In genomic region chr12:102824218-102824835, GRCh38 we compare ENCODE assay signal across 12 cellular contexts.
A peak's percentile ranks its signal among the peaks of the same experiment; 100 is the strongest.
DNase-seq lines count a peak whose midpoint lies in the region; ATAC-seq, FAIRE-seq and TF ChIP-seq lines count a peak whose summit lies in the region.
"Had no signal": no experiment of that assay in that cellular context is flagged by ENCODE, and none has a peak within 500 bp of the region (broad histone marks: within the 10 kb centered on the region; RNA-seq: fewer than 3 reads in every experiment).

No MANE protein-coding gene starts in this region.

- TF ChIP-seq CTCF in GM12878 (IDR thresholded peaks at IDR 0.05 in 2 of 3, conservative IDR thresholded peaks at IDR 0.05 in 1 of 3; ENCODE audit: control insufficient read depth in 2 of 3, extremely low read depth in 1 of 3, insufficient read depth in 1 of 3, low read depth in 3 of 3, low read length in 3 of 3) (no peak), testis (IDR thresholded peaks at IDR 0.05) (no peak)

- no peak for TF ChIP-seq EP300 in GM12878 (IDR thresholded peaks at IDR 0.05; ENCODE audit: borderline replicate concordance in 1 of 2, control insufficient read depth in 1 of 2, low read depth in 2 of 2, low read length in 2 of 2)

- H3K36me3 Mint-ChIP-seq in activated CD4-positive, alpha-beta memory T cell treated with anti-CD3 and anti-CD28 coated beads for 36 hours = no peaks in the 10 kb centered on the region
- no peaks in the 10 kb centered on the region for H3K36me3 Mint-ChIP-seq in activated CD4-positive, alpha-beta memory T cell treated with anti-CD3 and anti-CD28 coated beads, Interleukin-2, amount 10 ng/mL, durations not matched to agents 7 days and 5 days (ENCODE audit: low read depth)
- H3K36me3 Mint-ChIP-seq: naive B cell had no signal

- BruUV-seq in GM12878 (replicated peaks; lab: Mats Ljungman, UMichigan) = no TSS peak

- no peak overlapping the region for H3K9ac ChIP-seq in GM12878 (ENCODE audit: control insufficient read depth, insufficient read depth, low read length)
- H3K9ac ChIP-seq: KMS-11 had no signal

- ATAC-seq in GM12878 (0 out of 3 replicates have a peak, but pooled peaks have one; percentile 34), HG02571 (IDR thresholded peaks at IDR 0.05; ENCODE audit: unreplicated experiment) (no peak)

- SMC1A ChIA-PET in GM12878 (lab: Charles Lee; ENCODE audit: uncharacterized antibody, unreplicated experiment) = no interaction called here

- H3K9me3 ChIP-seq in GM12878 (replicated peaks; ENCODE audit: control insufficient read depth, insufficient read depth, low read length) (no peaks in the 10 kb centered on the region; the same call in 2 of the 3 replicates), testis (no peaks in the 10 kb centered on the region)
- H3K9me3 ChIP-seq: breast epithelium had no signal

- in situ Hi-C loops in GM12878 (cut with MboI) = no loop called here

- FAIRE-seq in GM12878 (lab: Jason Lieb, UNC) = no peak

- H3K4me3 ChIP-seq in GM12878 = no peak overlapping the region
- H3K4me3 ChIP-seq in testis = peak overlapping the region in 1 of 2 donors; percentile 18

- no peaks in the 10 kb centered on the region for H3K79me2 ChIP-seq in GM12878 (ENCODE audit: control insufficient read depth, insufficient read depth, low read length)

- peaks cover 3 to 6% of the 10 kb centered on the region in 2 experiments for H3K27me3 ChIP-seq in GM12878 (replicated peaks in 1 of 2; ENCODE audit: control insufficient read depth in 2 of 2, insufficient read depth in 2 of 2, low read length in 1 of 2)
- H3K27me3 ChIP-seq in testis = no peaks in the 10 kb centered on the region
- H3K27me3 ChIP-seq: breast epithelium had no signal

- H3K27ac ChIP-seq in GM12878 (ENCODE audit: control insufficient read depth, insufficient read depth) (no peak overlapping the region), testis (no peak overlapping the region)
- H3K27ac ChIP-seq: breast epithelium, KMS-11 had no signal

- no peak overlapping the region for H3K27ac Mint-ChIP-seq in activated CD4-positive, alpha-beta memory T cell treated with anti-CD3 and anti-CD28 coated beads for 36 hours
- no peak overlapping the region for H3K27ac Mint-ChIP-seq in activated CD4-positive, alpha-beta memory T cell treated with anti-CD3 and anti-CD28 coated beads, Interleukin-2, amount 10 ng/mL, durations not matched to agents 7 days and 5 days
- H3K27ac Mint-ChIP-seq: naive B cell; T-helper 1 cell treated with Interleukin-12 subunit alpha and Interleukin-12 subunit beta and Interleukin-4 antibody, amounts not matched to agents 30 μg/mL and 1 μg/mL, for 36 hours had no signal

- CTCF ChIA-PET in activated CD4-positive, alpha-beta memory T cell treated with anti-CD3 and anti-CD28 coated beads for 36 hours (lab: Charles Lee) = no interaction called here
- CTCF ChIA-PET in activated CD4-positive, alpha-beta memory T cell treated with anti-CD3 and anti-CD28 coated beads, Interleukin-2, amount 10 ng/mL, durations not matched to agents 7 days and 5 days (lab: Charles Lee) = no interaction called here
- CTCF ChIA-PET in GM12878 (lab: Yijun Ruan, JAX) = interaction anchor here (1.6 kb wide), 1 partner anchor 14 kb away, joined by 4 read pairs; no protein-coding TSS in a partner anchor

- H3K4me3 Mint-ChIP-seq in activated CD4-positive, alpha-beta memory T cell treated with anti-CD3 and anti-CD28 coated beads for 36 hours = no peak overlapping the region
- no peak overlapping the region for H3K4me3 Mint-ChIP-seq in activated CD4-positive, alpha-beta memory T cell treated with anti-CD3 and anti-CD28 coated beads, Interleukin-2, amount 10 ng/mL, durations not matched to agents 7 days and 5 days
- H3K4me3 Mint-ChIP-seq: T-helper 1 cell treated with Interleukin-12 subunit alpha and Interleukin-12 subunit beta and Interleukin-4 antibody, amounts not matched to agents 30 μg/mL and 1 μg/mL, for 36 hours had no signal

- no peak for TF ChIP-seq POLR2A in GM12878 (IDR thresholded peaks at IDR 0.05; ENCODE audit: low read depth, low read length)
- no peak for TF ChIP-seq POLR2A in testis (IDR thresholded peaks at IDR 0.05)

- RAD21 ChIA-PET in GM12878 (lab: Charles Lee; ENCODE audit: unreplicated experiment) = no interaction called here

- no peaks in the 10 kb centered on the region for H3K36me3 ChIP-seq in GM12878 (ENCODE audit: control insufficient read depth in 2 of 2, insufficient read depth in 2 of 2, low read length in 1 of 2)
- no peaks in the 10 kb centered on the region for H3K36me3 ChIP-seq in testis (ENCODE audit: low read depth, missing control alignments)
- H3K36me3 ChIP-seq: breast epithelium had no signal

- DNase-seq in activated CD4-positive, alpha-beta memory T cell treated with anti-CD3 and anti-CD28 coated beads for 36 hours = peak; percentile 11
- no peak for DNase-seq in activated CD4-positive, alpha-beta memory T cell treated with anti-CD3 and anti-CD28 coated beads, Interleukin-2, amount 10 ng/mL, durations not matched to agents 7 days and 5 days
- DNase-seq in GM12878 (ENCODE audit: low read depth, low spot score) = no peak
- DNase-seq in iPS-NIHi7 (ENCODE audit: extremely low spot score) = peak; percentile 92
- DNase-seq in testis = peak; percentile 75
- no peak for DNase-seq in activated gamma-delta T cell (lab: John Stamatoyannopoulos, UW)
- no peak for DNase-seq in HPDE6-E6E7 (ENCODE audit: extremely low spot score)
- DNase-seq: naive B cell had no signal

- POLR2A ChIA-PET in activated CD4-positive, alpha-beta memory T cell treated with anti-CD3 and anti-CD28 coated beads for 36 hours (lab: Charles Lee) = no interaction called here
- POLR2A ChIA-PET in activated CD4-positive, alpha-beta memory T cell treated with anti-CD3 and anti-CD28 coated beads, Interleukin-2, amount 10 ng/mL, durations not matched to agents 7 days and 5 days (lab: Charles Lee) = no interaction called here
- POLR2A ChIA-PET in GM12878 (lab: Charles Lee) = no interaction called here

- no peaks in the 10 kb centered on the region for H3K4me1 ChIP-seq in GM12878 (ENCODE audit: control insufficient read depth, insufficient read depth, low read length)
- H3K4me1 ChIP-seq in testis = no peaks in the 10 kb centered on the region
- H3K4me1 ChIP-seq: breast epithelium had no signal

- peaks cover 11% of the 10 kb centered on the region for H3K27me3 Mint-ChIP-seq in activated CD4-positive, alpha-beta memory T cell treated with anti-CD3 and anti-CD28 coated beads for 36 hours
- peaks cover 4% of the 10 kb centered on the region for H3K27me3 Mint-ChIP-seq in activated CD4-positive, alpha-beta memory T cell treated with anti-CD3 and anti-CD28 coated beads, Interleukin-2, amount 10 ng/mL, durations not matched to agents 7 days and 5 days

- TF ChIP-seq RAD21 in GM12878 (IDR thresholded peaks at IDR 0.05; ENCODE audit: insufficient read depth, low read depth, low read length) = no peak

- WGBS in GM12878 (ENCODE audit: insufficient coverage, insufficient replicate concordance, low lambda C conversion rate, missing lambda C conversion rate) = 23% methylated on average over 34 of the region's 36 CpGs
- 5 to 7% methylated on average over 34 to 36 of the region's 36 CpGs for WGBS in testis, 2 donors

- no peak overlapping the region for H3K4me2 ChIP-seq in GM12878 (ENCODE audit: control insufficient read depth, insufficient read depth)
- H3K4me2 ChIP-seq: KMS-11 had no signal

- no peak overlapping the region for H2AFZ ChIP-seq in GM12878 (ENCODE audit: control insufficient read depth, low read depth, low read length)

- no peaks in the 10 kb centered on the region for H3K9me3 Mint-ChIP-seq in activated CD4-positive, alpha-beta memory T cell treated with anti-CD3 and anti-CD28 coated beads for 36 hours
- H3K9me3 Mint-ChIP-seq in activated CD4-positive, alpha-beta memory T cell treated with anti-CD3 and anti-CD28 coated beads, Interleukin-2, amount 10 ng/mL, durations not matched to agents 7 days and 5 days = no peaks in the 10 kb centered on the region
- H3K9me3 Mint-ChIP-seq: T-helper 1 cell treated with Interleukin-12 subunit alpha and Interleukin-12 subunit beta and Interleukin-4 antibody, amounts not matched to agents 30 μg/mL and 1 μg/mL, for 36 hours had no signal

- H4K20me1 ChIP-seq in GM12878 (ENCODE audit: control insufficient read depth, insufficient read depth) = no peaks in the 10 kb centered on the region

- intact Hi-C loops in activated CD4-positive, alpha-beta memory T cell treated with anti-CD3 and anti-CD28 coated beads for 36 hours (cut with micrococcal nuclease) = no loop called here
- intact Hi-C loops in GM12878 (cut with micrococcal nuclease; ENCODE audit: unreplicated experiment) = no loop called here
- intact Hi-C loops in testis (cut with DNase I; ENCODE audit: low total_unique reads) = no loop called here

- no peaks in the 10 kb centered on the region for H3K4me1 Mint-ChIP-seq in activated CD4-positive, alpha-beta memory T cell treated with anti-CD3 and anti-CD28 coated beads for 36 hours (ENCODE audit: low read depth)
- no peaks in the 10 kb centered on the region for H3K4me1 Mint-ChIP-seq in activated CD4-positive, alpha-beta memory T cell treated with anti-CD3 and anti-CD28 coated beads, Interleukin-2, amount 10 ng/mL, durations not matched to agents 7 days and 5 days

TF ChIP-seq in GM12878, 131 proteins besides CTCF, POLR2A, EP300 and RAD21:
- TF ChIP-seq, protein P1, sequence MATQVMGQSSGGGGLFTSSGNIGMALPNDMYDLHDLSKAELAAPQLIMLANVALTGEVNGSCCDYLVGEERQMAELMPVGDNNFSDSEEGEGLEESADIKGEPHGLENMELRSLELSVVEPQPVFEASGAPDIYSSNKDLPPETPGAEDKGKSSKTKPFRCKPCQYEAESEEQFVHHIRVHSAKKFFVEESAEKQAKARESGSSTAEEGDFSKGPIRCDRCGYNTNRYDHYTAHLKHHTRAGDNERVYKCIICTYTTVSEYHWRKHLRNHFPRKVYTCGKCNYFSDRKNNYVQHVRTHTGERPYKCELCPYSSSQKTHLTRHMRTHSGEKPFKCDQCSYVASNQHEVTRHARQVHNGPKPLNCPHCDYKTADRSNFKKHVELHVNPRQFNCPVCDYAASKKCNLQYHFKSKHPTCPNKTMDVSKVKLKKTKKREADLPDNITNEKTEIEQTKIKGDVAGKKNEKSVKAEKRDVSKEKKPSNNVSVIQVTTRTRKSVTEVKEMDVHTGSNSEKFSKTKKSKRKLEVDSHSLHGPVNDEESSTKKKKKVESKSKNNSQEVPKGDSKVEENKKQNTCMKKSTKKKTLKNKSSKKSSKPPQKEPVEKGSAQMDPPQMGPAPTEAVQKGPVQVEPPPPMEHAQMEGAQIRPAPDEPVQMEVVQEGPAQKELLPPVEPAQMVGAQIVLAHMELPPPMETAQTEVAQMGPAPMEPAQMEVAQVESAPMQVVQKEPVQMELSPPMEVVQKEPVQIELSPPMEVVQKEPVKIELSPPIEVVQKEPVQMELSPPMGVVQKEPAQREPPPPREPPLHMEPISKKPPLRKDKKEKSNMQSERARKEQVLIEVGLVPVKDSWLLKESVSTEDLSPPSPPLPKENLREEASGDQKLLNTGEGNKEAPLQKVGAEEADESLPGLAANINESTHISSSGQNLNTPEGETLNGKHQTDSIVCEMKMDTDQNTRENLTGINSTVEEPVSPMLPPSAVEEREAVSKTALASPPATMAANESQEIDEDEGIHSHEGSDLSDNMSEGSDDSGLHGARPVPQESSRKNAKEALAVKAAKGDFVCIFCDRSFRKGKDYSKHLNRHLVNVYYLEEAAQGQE (IDR thresholded peaks at IDR 0.05; ENCODE audit: low read depth, low read length) = peak; percentile 90
- no peak for TF ChIP-seq NFIC (IDR thresholded peaks at IDR 0.05; ENCODE audit: low read depth, low read length)

Comparison
In these comparisons a context has a peak if more than half of its experiments do, and no peak if none do; other contexts are left out.
1. DNase-seq: peak in activated CD4-positive, alpha-beta memory T cell treated with anti-CD3 and anti-CD28 coated beads for 36 hours (single experiment), iPS-NIHi7 (single experiment) and testis (single experiment); none in activated CD4-positive, alpha-beta memory T cell treated with anti-CD3 and anti-CD28 coated beads, Interleukin-2, amount 10 ng/mL, durations not matched to agents 7 days and 5 days (single experiment), GM12878 (single experiment), activated gamma-delta T cell (single experiment) and HPDE6-E6E7 (single experiment).